ENCODE assay signal across 9 cellular contexts in genomic region chr20:45971425-45971674, GRCh38. TPM values are rescaled to one million over a fixed set of nuclear protein-coding genes. Genes with fewer than 3 reads are reported as not detected.
A peak's percentile ranks its signal among the peaks of the same experiment; 100 is the strongest.
DNase-seq lines count a peak whose midpoint lies in the region; ATAC-seq and TF ChIP-seq lines count a peak whose summit lies in the region.
"Had no signal": no experiment of that assay in that cellular context is flagged by ENCODE, and none has a peak within 500 bp of the region (broad histone marks: within the 10 kb centered on the region; RNA-seq: fewer than 3 reads in every experiment).

No MANE protein-coding gene starts in this region.

- peak overlapping the region; percentile 96 to 100 (median 99) for H3K27ac ChIP-seq in heart right ventricle
- H3K27ac ChIP-seq in ascending aorta = peak overlapping the region; percentile 99
- H3K27ac ChIP-seq in mesodermal cell (ENCODE audit: low read depth, low read length, severe bottlenecking) = peak overlapping the region; percentile 100

- H3K36me3 ChIP-seq in heart right ventricle = peaks cover 0 to 36% (median 19%) of the 10 kb centered on the region in 9 donors
- peaks cover 27 to 29% of the 10 kb centered on the region in 2 donors for H3K36me3 ChIP-seq in ascending aorta
- peaks cover 34% of the 10 kb centered on the region for H3K36me3 ChIP-seq in mesodermal cell (ENCODE audit: control insufficient read depth, insufficient read depth, low read length)

- H3K4me3 ChIP-seq in heart right ventricle (peak overlapping the region; percentile 63 to 99 (median 88)), ascending aorta (peak overlapping the region; percentile 73 to 99), mesodermal cell (ENCODE audit: extremely low read depth, insufficient read depth, low read length, poor library complexity, severe bottlenecking) (peak overlapping the region; percentile 78)

- H3K27me3 ChIP-seq in heart right ventricle = no peaks in the 10 kb centered on the region
- no peaks in the 10 kb centered on the region for H3K27me3 ChIP-seq in ascending aorta

- ATAC-seq in heart right ventricle (no peak), Right ventricle myocardium superior (ENCODE audit: poor library complexity) (no peak), HG03460 (IDR thresholded peaks at IDR 0.05; ENCODE audit: unreplicated experiment) (peak; percentile 7)

- no peaks in the 10 kb centered on the region for H3K9me3 ChIP-seq in heart right ventricle
- no peaks in the 10 kb centered on the region for H3K9me3 ChIP-seq in ascending aorta
- H3K9me3 ChIP-seq in mesodermal cell (ENCODE audit: control insufficient read depth, low read length) = no peaks in the 10 kb centered on the region

- H3K4me1 ChIP-seq in heart right ventricle (peaks cover 0 to 39% (median 22%) of the 10 kb centered on the region in 9 donors), ascending aorta (peaks cover 3 to 30% of the 10 kb centered on the region in 2 donors), mesodermal cell (ENCODE audit: control insufficient read depth, insufficient read depth, low read length, poor library complexity, severe bottlenecking) (peaks cover 18% of the 10 kb centered on the region)

- TF ChIP-seq CTCF in heart right ventricle (IDR thresholded peaks at IDR 0.05) (no peak), ascending aorta (IDR thresholded peaks at IDR 0.05) (no peak)

- intact Hi-C loops in heart right ventricle (cut with DNase I) (loop anchor here in 2 of 10 donors (1.0 to 10.0 kb wide), 5 partner anchors 36 to 137 kb away; partner anchors contain the start of genes CTSA (in 1 of the 2), NCOA5 (in 1 of the 2), NEURL2 (in 1 of the 2) and PCIF1 (in 1 of the 2)), Right ventricle myocardium superior (cut with DNase I) (no loop called here), ascending aorta (cut with DNase I) (loop anchor here (1.0 to 10.0 kb wide), 4 partner anchors 80 to 716 kb away; partner anchors contain the start of genes CTSA, DBNDD2, DNTTIP1 and NEURL2), posterior vena cava (cut with DNase I) (no loop called here)

- 1% methylated on average over 14 of the region's 14 CpGs for WGBS in heart right ventricle, 2 donors
- 25 to 32% methylated on average over 9 to 14 of the region's 14 CpGs for WGBS in mesodermal cell (ENCODE audit: insufficient coverage in 2 of 2), 2 experiments

- DNase-seq in heart right ventricle (no peak), Right ventricle myocardium superior (no peak), ascending aorta (ENCODE audit: low spot score in 2 of 2) (no peak), posterior vena cava (ENCODE audit: low spot score) (no peak), amniotic stem cell (lab: John Stamatoyannopoulos, UW) (no peak), NCI-H345 treated with DMSO at 0.1 percent for 48 hours (lab: John Stamatoyannopoulos, UW; ENCODE audit: unreplicated experiment) (no peak)

RNA-seq across cellular contexts. Expression of gene ZNF335, which starts 0.7 kb away (rescaled TPM):
- total RNA-seq in heart right ventricle (10 to 100 TPM in 1 of 10 donors, 1 to 10 TPM in 9; 6.1 to 11.6 (median 7.3) TPM), Right ventricle myocardium superior (7.6 TPM), ascending aorta (27.8 TPM), posterior vena cava (10 to 100 TPM; 12.6 to 13.7 TPM)
- polyA plus RNA-seq in heart right ventricle = 10 to 100 TPM in 1 of 2 donors, 1 to 10 TPM in 1; 4.9 to 13.1 TPM
- polyA plus RNA-seq in mesodermal cell (2013, experiment 1 of 2) = 15.3 TPM
- 11.1 TPM for polyA plus RNA-seq in mesodermal cell (2013, experiment 2 of 2)

RNA-seq across cellular contexts. Expression of gene PCIF1, which starts 36.9 kb away (rescaled TPM):
- total RNA-seq in heart right ventricle (10 to 100 TPM; 23.6 to 33.1 (median 27.4) TPM), Right ventricle myocardium superior (21.8 TPM), ascending aorta (45.7 TPM), posterior vena cava (10 to 100 TPM; 27.3 to 35.7 TPM)
- 10 to 100 TPM; 20.8 to 28.8 TPM for polyA plus RNA-seq in heart right ventricle
- polyA plus RNA-seq in mesodermal cell (2013, experiment 1 of 2) = 32.8 TPM
- polyA plus RNA-seq in mesodermal cell (2013, experiment 2 of 2) = 27.7 TPM

RNA-seq across cellular contexts. Expression of gene MMP9, which starts 37.4 kb away (rescaled TPM):
- total RNA-seq in heart right ventricle = 10 to 100 TPM in 1 of 10 donors, 1 to 10 TPM in 1, under 1 TPM in 8; 0.47 to 10.6 (median 0.86) TPM
- polyA plus RNA-seq in heart right ventricle = under 1 TPM; 0.15 to 0.26 TPM
- 0.48 TPM for total RNA-seq in Right ventricle myocardium superior
- not detected for total RNA-seq in ascending aorta
- 12.8 TPM for polyA plus RNA-seq in mesodermal cell (2013, experiment 1 of 2)
- 9.0 TPM for polyA plus RNA-seq in mesodermal cell (2013, experiment 2 of 2)
- total RNA-seq in posterior vena cava = 10 to 100 TPM in 1 of 2 donors, 1 to 10 TPM in 1; 2.2 to 16.6 TPM
- total RNA-seq: lung microvascular endothelial cell had no signal

RNA-seq across cellular contexts. Expression of gene SLC12A5, which starts 57.7 kb away (rescaled TPM):
- total RNA-seq in heart right ventricle = 1 to 10 TPM in 1 of 10 donors, under 1 TPM in 2, not detected in 7; 0.28 to 1.3 (median 0.87) TPM
- polyA plus RNA-seq in heart right ventricle = 1 to 10 TPM in 1 of 2 donors, not detected in 1; 1.2 TPM
- total RNA-seq in Right ventricle myocardium superior = not detected
- not detected for total RNA-seq in ascending aorta
- 15.1 TPM for polyA plus RNA-seq in mesodermal cell (2013, experiment 1 of 2)
- 9.7 TPM for polyA plus RNA-seq in mesodermal cell (2013, experiment 2 of 2)
- under 1 TPM in 1 of 2 donors, not detected in 1; 0.48 TPM for total RNA-seq in posterior vena cava

RNA-seq across cellular contexts. Expression of gene PLTP, which starts 59.4 kb away (rescaled TPM):
- total RNA-seq in heart right ventricle = 100 to 1,000 TPM in 2 of 10 donors, 10 to 100 TPM in 8; 10.7 to 230 (median 32.7) TPM
- 10 to 100 TPM; 39.2 to 55.8 TPM for polyA plus RNA-seq in heart right ventricle
- 118 TPM for total RNA-seq in Right ventricle myocardium superior
- total RNA-seq in ascending aorta = 909 TPM
- polyA plus RNA-seq in mesodermal cell (2013, experiment 1 of 2) = 142 TPM
- polyA plus RNA-seq in mesodermal cell (2013, experiment 2 of 2) = 122 TPM
- total RNA-seq in posterior vena cava = 100 to 1,000 TPM; 134 to 689 TPM
